ENCODE assay signal across 9 cellular contexts in the genomic region with DNA sequence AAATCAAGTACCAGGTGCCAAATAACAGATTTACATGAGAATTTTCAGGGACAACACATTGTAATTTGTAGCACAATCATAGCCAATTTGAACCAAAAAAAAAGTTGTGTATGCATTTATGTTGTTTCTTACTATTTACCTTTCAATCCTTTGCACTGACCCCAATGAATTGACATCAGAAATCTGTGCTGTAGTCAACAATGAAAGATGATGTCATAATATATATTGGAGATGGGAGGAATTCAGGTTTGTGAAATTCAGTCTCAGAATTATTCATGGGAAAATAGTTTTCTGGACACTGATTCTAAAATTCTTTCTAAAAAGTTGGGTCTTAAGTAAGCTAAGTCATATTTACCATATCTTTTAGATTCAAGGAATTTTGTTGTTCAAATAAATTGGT. TPM values are rescaled to one million over a fixed set of nuclear protein-coding genes. Genes with fewer than 3 reads are reported as not detected.
"Had no signal": no experiment of that assay in that cellular context is flagged by ENCODE, and none has a peak within 500 bp of the region (broad histone marks: within the 10 kb centered on the region; RNA-seq: fewer than 3 reads in every experiment).

No MANE protein-coding gene starts in this region.

RNA-seq across cellular contexts. Expression of a gene that starts 31.0 kb away (rescaled TPM):
- total RNA-seq: LHCN-M2, MCF 10A, NCI-H460, OCI-LY7, PC-9, Right ventricle myocardium inferior, RPMI7951, SJCRH30, SK-MEL-5 had no signal
